In genomic region chr22:39520054-39520873, GRCh38 we compare ENCODE assay signal across 8 cellular contexts. TPM values are rescaled to one million over a fixed set of nuclear protein-coding genes. Genes with fewer than 3 reads are reported as not detected.
DNase-seq lines count a peak whose midpoint lies in the region; ATAC-seq, FAIRE-seq and TF ChIP-seq lines count a peak whose summit lies in the region.

Gene ATF4, plus strand, starts transcription at chr22:39520562. Its CDS starts 884 bp downstream, at chr22:39521446.

- H3K4me1 Mint-ChIP-seq in chondrocyte (ENCODE audit: low read depth), result peaks cover 46% of the 10 kb centered on the region

- H3K27me3 Mint-ChIP-seq in chondrocyte (ENCODE audit: low read depth), result no peaks in the 10 kb centered on the region

- peak within 1 kb of the TSS; percentile 100 for H3K27ac ChIP-seq in kidney (ENCODE audit: low read depth in 2 of 2, low read length in 2 of 2)

- H3K9ac ChIP-seq in kidney (ENCODE audit: low read length in 2 of 2), result peak within 1 kb of the TSS; percentile 96 to 99

- no peaks in the 10 kb centered on the region for H3K9me3 Mint-ChIP-seq in chondrocyte (ENCODE audit: low read depth)

- peaks cover 36% of the 10 kb centered on the region for H3K36me3 Mint-ChIP-seq in chondrocyte (ENCODE audit: low read depth)

- TF ChIP-seq POLR2A in GM19193 (IDR thresholded peaks at IDR 0.05; ENCODE audit: extremely low read depth, insufficient read depth, insufficient read length), result peak; percentile 99

- H3K4me3 ChIP-seq in kidney (ENCODE audit: low read length in 2 of 2), result peak within 1 kb of the TSS; percentile 87 to 94

- intact Hi-C loops in kidney (cut with DNase I), result no loop called here

- TF ChIP-seq CTCF in chondrocyte (IDR thresholded peaks at IDR 0.05), result no peak
- TF ChIP-seq CTCF in kidney (IDR thresholded peaks at IDR 0.05; ENCODE audit: borderline replicate concordance, extremely low read depth, insufficient read depth), result peak; percentile 2

- peak; percentile 73 for ATAC-seq in HG03439 (IDR thresholded peaks at IDR 0.05; ENCODE audit: unreplicated experiment)

- peak; percentile 83 for FAIRE-seq in kidney (lab: Jason Lieb, UNC)

- H3K36me3 ChIP-seq in kidney (ENCODE audit: control insufficient read depth in 1 of 2, insufficient read depth in 2 of 2, low read length in 2 of 2), result peaks cover 29 to 38% of the 10 kb centered on the region in 2 donors

- peaks cover 26 to 38% of the 10 kb centered on the region in 2 donors for H3K4me1 ChIP-seq in kidney (ENCODE audit: control insufficient read depth in 1 of 2, insufficient read depth in 1 of 2, low read depth in 1 of 2, low read length in 2 of 2)

- DNase-seq in AML-193 (lab: John Stamatoyannopoulos, UW) (peak; percentile 97), NCI-H510A treated with DMSO at 0.1 percent for 48 hours (lab: John Stamatoyannopoulos, UW) (peak; percentile 92), chondrocyte (ENCODE audit: low spot score) (peak; percentile 98), kidney (peak; percentile 99)
- peak; percentile 92 to 95 for DNase-seq in activated CD4-positive, alpha-beta T cell treated with anti-CD3 and anti-CD28 coated beads for 24 hours (ENCODE audit: low read depth in 2 of 2)
- DNase-seq in stimulated activated CD4-positive, alpha-beta T cell treated with anti-CD3 and anti-CD28 coated beads, Interleukin-15, amount 100 ng/mL, for 24 hours, result peak; percentile 97

- H3K27ac Mint-ChIP-seq in chondrocyte (ENCODE audit: unreplicated experiment), result peak within 1 kb of the TSS; percentile 99

- no peaks in the 10 kb centered on the region for H3K9me3 ChIP-seq in kidney (ENCODE audit: control insufficient read depth in 1 of 2, low read length in 2 of 2)

- H3K4me3 Mint-ChIP-seq in chondrocyte (ENCODE audit: unreplicated experiment), result peak within 1 kb of the TSS; percentile 90

RNA-seq across cellular contexts. Expression of gene ATF4, which starts in this region (rescaled TPM):
- total RNA-seq in chondrocyte, result 128 to 541 TPM (median 513 TPM) in 3 replicates
- 261 TPM for total RNA-seq in kidney
- 293 TPM for polyA plus RNA-seq in kidney (ENCODE audit: insufficient read depth, low read depth, low replicate concordance)

Comparison
In these comparisons a context has a peak if more than half of its experiments do, and no peak if none do; other contexts are left out.
1. Peak in every context shown above with its lines: DNase-seq, ATAC-seq, H3K4me3 ChIP-seq and H3K27ac ChIP-seq.